11 cellular contexts compared by ENCODE assay signal in genomic region chr1:7576946-7577657, GRCh38.
DNase-seq lines count a peak whose midpoint lies in the region; TF ChIP-seq lines count a peak whose summit lies in the region.
"Had no signal": no experiment of that assay in that cellular context is flagged by ENCODE, and none has a peak within 500 bp of the region (broad histone marks: within the 10 kb centered on the region; RNA-seq: fewer than 3 reads in every experiment).

No MANE protein-coding gene starts in this region.

- WGBS in thyroid gland, 2 donors, result 54 to 58% methylated on average over 13 of the region's 14 CpGs

- H3K4me3 ChIP-seq in astrocyte of the cerebellum (ENCODE audit: low read depth, low read length) (no peak overlapping the region), thyroid gland (replicated peaks in 1 of 3) (no peak overlapping the region)

- H3K36me3 ChIP-seq in thyroid gland, result no peaks in the 10 kb centered on the region

- DNase-seq in NCI-H82 (lab: John Stamatoyannopoulos, UW), result peak; percentile 23
- DNase-seq in NCI-H82 treated with DMSO at 0.1 percent for 48 hours (lab: John Stamatoyannopoulos, UW; ENCODE audit: unreplicated experiment), result no peak
- no peak for DNase-seq in astrocyte of the cerebellum (ENCODE audit: low read depth)
- peak; percentile 73 for DNase-seq in iPS-NIHi11 (ENCODE audit: low spot score)
- DNase-seq in thyroid gland, result peak; percentile 30 to 35
- no peak for DNase-seq in superior temporal gyrus (ENCODE audit: extremely low spot score)
- DNase-seq in HuH-7.5 (ENCODE audit: low spot score), result no peak
- no peak for DNase-seq in NCI-H1694 treated with DMSO at 0.1 percent for 48 hours (lab: John Stamatoyannopoulos, UW)
- DNase-seq: GOT3; NCI-H1105 treated with DMSO at 0.1 percent for 48 hours; stimulated activated CD4-positive, alpha-beta T cell treated with anti-CD3 and anti-CD28 coated beads, Interleukin-2, amount 100 ng/mL, for 48 hours had no signal

- no peak for TF ChIP-seq POLR2A in thyroid gland (IDR thresholded peaks at IDR 0.05)

- TF ChIP-seq CTCF in astrocyte of the cerebellum (IDR thresholded peaks at IDR 0.05; ENCODE audit: low read depth, low read length, missing control alignments) (peak; percentile 40), thyroid gland (IDR thresholded peaks at IDR 0.05) (peak in 3 of 6 experiments; percentile 15 to 27 (median 22))

- in situ Hi-C loops in astrocyte of the cerebellum (cut with HindIII; ENCODE audit: low sequenced_read_pairs), result no loop called here

- no peaks in the 10 kb centered on the region for H3K9me3 ChIP-seq in thyroid gland

- H3K27me3 ChIP-seq in thyroid gland, result no peaks in the 10 kb centered on the region

- H3K4me1 ChIP-seq in thyroid gland, result peaks cover 17 to 19% of the 10 kb centered on the region in 2 donors

- intact Hi-C loops in thyroid gland (cut with DNase I), result no loop called here

- H3K27ac ChIP-seq in thyroid gland, result no peak overlapping the region

Comparison
In these comparisons a context has a peak if more than half of its experiments do, and no peak if none do; other contexts are left out.
1. DNase-seq: peak in NCI-H82 (single experiment), iPS-NIHi11 (single experiment) and thyroid gland (2 of 2); none in NCI-H82 treated with DMSO at 0.1 percent for 48 hours (single experiment), astrocyte of the cerebellum (single experiment), superior temporal gyrus (single experiment), HuH-7.5 (single experiment) and NCI-H1694 treated with DMSO at 0.1 percent for 48 hours (single experiment).